8 cellular contexts compared by ENCODE assay signal in genomic region chr3:20060924-20061323, GRCh38. TPM values are rescaled to one million over a fixed set of nuclear protein-coding genes. Genes with fewer than 3 reads are reported as not detected.
DNase-seq lines count a peak whose midpoint lies in the region; ATAC-seq and TF ChIP-seq lines count a peak whose summit lies in the region.

No MANE protein-coding gene starts in this region.

- TF ChIP-seq POLR2A in gastrocnemius medialis (IDR thresholded peaks at IDR 0.05): no peak

- H3K4me1 ChIP-seq in gastrocnemius medialis: peaks cover 49% of the 10 kb centered on the region in 2 donors

- TF ChIP-seq CTCF in coronary artery (IDR thresholded peaks at IDR 0.05) (no peak), gastrocnemius medialis (IDR thresholded peaks at IDR 0.05 in 4 of 5, conservative IDR thresholded peaks at IDR 0.05 in 1 of 5) (no peak)

- in situ Hi-C loops in gastrocnemius medialis (cut with MboI; ENCODE audit: low sequenced_read_pairs in 4 of 4): no loop called here

- peak; percentile 29 for DNase-seq in AG20443 (ENCODE audit: low spot score)
- peak; percentile 17 for DNase-seq in KG1 (lab: John Stamatoyannopoulos, UW)
- no peak for DNase-seq in coronary artery (ENCODE audit: low spot score)
- DNase-seq in gastrocnemius medialis: no peak
- no peak for DNase-seq in COR-L47 (lab: John Stamatoyannopoulos, UW)
- no peak for DNase-seq in COLO829 (ENCODE audit: low spot score)
- DNase-seq in globus pallidus (ENCODE audit: low spot score): no peak

- H3K36me3 ChIP-seq in gastrocnemius medialis: no peaks in the 10 kb centered on the region

- H3K27ac ChIP-seq in coronary artery (peak overlapping the region; percentile 15 to 33), gastrocnemius medialis (peak overlapping the region; percentile 63 to 79 (median 68))

- H3K9me3 ChIP-seq in gastrocnemius medialis: no peaks in the 10 kb centered on the region

- H3K27me3 ChIP-seq in gastrocnemius medialis: no peaks in the 10 kb centered on the region

- H3K4me3 ChIP-seq in coronary artery: peak overlapping the region; percentile 14
- H3K4me3 ChIP-seq in gastrocnemius medialis: peak overlapping the region in 2 of 4 donors; percentile 11 to 26

- intact Hi-C loops in gastrocnemius medialis (cut with DNase I; ENCODE audit: low total_unique reads): no loop called here

- ATAC-seq in GM19468 (IDR thresholded peaks at IDR 0.05; ENCODE audit: extremely low read depth, unreplicated experiment) (peak; percentile 60), gastrocnemius medialis (peak; percentile 66 to 70)

RNA-seq across cellular contexts. Expression of gene KAT2B, which starts 20.7 kb away (rescaled TPM):
- 10 to 100 TPM; 39.4 to 87.3 (median 61.1) TPM for total RNA-seq in gastrocnemius medialis

RNA-seq across cellular contexts. Expression of gene PP2D1, which starts 48.9 kb away (rescaled TPM):
- total RNA-seq in gastrocnemius medialis: not detected

Comparison
In these comparisons a context has a peak if more than half of its experiments do, and no peak if none do; other contexts are left out.
1. DNase-seq: peak in AG20443 (single experiment) and KG1 (single experiment); none in coronary artery (single experiment), gastrocnemius medialis (0 of 2), COR-L47 (single experiment), COLO829 (single experiment) and globus pallidus (single experiment).